ENCODE assay signal across 31 cellular contexts in genomic region chr6:16284472-16284871, GRCh38. TPM values are rescaled to one million over a fixed set of nuclear protein-coding genes. Genes with fewer than 3 reads are reported as not detected.
"Had no signal": no experiment of that assay in that cellular context is flagged by ENCODE, and none has a peak within 500 bp of the region (broad histone marks: within the 10 kb centered on the region; RNA-seq: fewer than 3 reads in every experiment).

No MANE protein-coding gene starts in this region.

- FAIRE-seq: islet of Langerhans, kidney, small intestine had no signal

- H3K27ac ChIP-seq: left lung, lower lobe of right lung, neutrophil, parathyroid adenoma, right atrium auricular region, tibial nerve, uterus had no signal

- H3K9ac ChIP-seq: parathyroid adenoma had no signal

- H3K9me3 Mint-ChIP-seq: immature natural killer cell; naive thymus-derived CD4-positive, alpha-beta T cell; natural killer cell treated with Interleukin-12 subunit alpha and Interleukin-12 subunit beta and Interleukin-15 and Interleukin-18, amount 100 ng/mL, for 72 hours; stimulated activated memory B cell treated with anti-CD40 and anti-IgM and Interleukin-4, amounts not matched to agents 10 μg/mL and 1 μg/mL and 100 μg/mL, for 72 hours; stimulated activated naive CD8-positive, alpha-beta T cell treated with anti-CD3 and anti-CD28 coated beads, Interleukin-15, amount 100 ng/mL, for 72 hours; type B pancreatic cell had no signal

- H3K36me3 ChIP-seq: left lung, neutrophil, uterus had no signal

- H3K4me1 ChIP-seq: left lung, lower lobe of right lung, parathyroid adenoma, tibial nerve, uterus had no signal

- H3K36me3 Mint-ChIP-seq: naive thymus-derived CD4-positive, alpha-beta T cell; natural killer cell treated with Interleukin-12 subunit alpha and Interleukin-12 subunit beta and Interleukin-15 and Interleukin-18, amount 100 ng/mL, for 72 hours; stimulated activated memory B cell treated with anti-CD40 and anti-IgM and Interleukin-4, amounts not matched to agents 10 μg/mL and 1 μg/mL and 100 μg/mL, for 72 hours; type B pancreatic cell had no signal

- H3K4me3 Mint-ChIP-seq: naive thymus-derived CD4-positive, alpha-beta T cell; natural killer cell treated with Interleukin-12 subunit alpha and Interleukin-12 subunit beta and Interleukin-15 and Interleukin-18, amount 100 ng/mL, for 72 hours; stimulated activated memory B cell treated with anti-CD40 and anti-IgM and Interleukin-4, amounts not matched to agents 10 μg/mL and 1 μg/mL and 100 μg/mL, for 72 hours; stimulated activated naive CD8-positive, alpha-beta T cell treated with anti-CD3 and anti-CD28 coated beads, Interleukin-15, amount 100 ng/mL, for 72 hours; type B pancreatic cell had no signal

- H3K27ac Mint-ChIP-seq: naive thymus-derived CD4-positive, alpha-beta T cell; natural killer cell treated with Interleukin-12 subunit alpha and Interleukin-12 subunit beta and Interleukin-15 and Interleukin-18, amount 100 ng/mL, for 72 hours; stimulated activated memory B cell treated with anti-CD40 and anti-IgM and Interleukin-4, amounts not matched to agents 10 μg/mL and 1 μg/mL and 100 μg/mL, for 72 hours; type B pancreatic cell had no signal

- DNase-seq: hypothalamus; immature natural killer cell; kidney; left colon; left lung; lower lobe of right lung; mammary epithelial cell; mesendoderm; midbrain; mucosa of descending colon; naive thymus-derived CD4-positive, alpha-beta T cell; occipital lobe; small intestine; stimulated activated CD4-positive, alpha-beta T cell treated with anti-CD3 and anti-CD28 coated beads, Interleukin-1b, Interleukin-23, amount 100 ng/mL, for 48 hours; stimulated activated CD4-positive, alpha-beta T cell treated with anti-CD3 and anti-CD28 coated beads, Interleukin-2, amount 100 ng/mL, for 48 hours; stimulated activated CD4-positive, alpha-beta T cell treated with anti-CD3 and anti-CD28 coated beads, Interleukin-4, amount 100 ng/mL, for 4 hours; stimulated activated CD8-positive, alpha-beta memory T cell treated with anti-CD3 and anti-CD28 coated beads, Interleukin-4, amount 100 ng/mL, for 48 hours; stimulated activated naive CD4-positive, alpha-beta T cell treated with Interleukin-2 at 50 U/mL for 16 hours; stimulated activated naive CD8-positive, alpha-beta T cell treated with anti-CD3 and anti-CD28 coated beads, Interleukin-15, amount 100 ng/mL, for 72 hours; substantia nigra; uterus had no signal

- H3K27me3 ChIP-seq: left lung, neutrophil, right atrium auricular region, tibial nerve, uterus had no signal

- H3K4me3 ChIP-seq: left lung, lower lobe of right lung, mucosa of descending colon, right atrium auricular region, tibial nerve, uterus had no signal

- H2AFZ ChIP-seq: parathyroid adenoma had no signal

- H3K4me1 Mint-ChIP-seq: naive thymus-derived CD4-positive, alpha-beta T cell; stimulated activated memory B cell treated with anti-CD40 and anti-IgM and Interleukin-4, amounts not matched to agents 10 μg/mL and 1 μg/mL and 100 μg/mL, for 72 hours; stimulated activated naive CD8-positive, alpha-beta T cell treated with anti-CD3 and anti-CD28 coated beads, Interleukin-15, amount 100 ng/mL, for 72 hours had no signal

- ATAC-seq: left colon; left lung; lower lobe of right lung; mucosa of descending colon; naive thymus-derived CD4-positive, alpha-beta T cell; sciatic nerve; stimulated activated memory B cell treated with anti-CD40 and anti-IgM and Interleukin-4, amounts not matched to agents 10 μg/mL and 1 μg/mL and 100 μg/mL, for 72 hours; stimulated activated naive CD8-positive, alpha-beta T cell treated with anti-CD3 and anti-CD28 coated beads, Interleukin-15, amount 100 ng/mL, for 72 hours had no signal

- H3K9me3 ChIP-seq: left lung, lower lobe of right lung, mucosa of descending colon, neutrophil, right atrium auricular region, tibial nerve, uterus had no signal

- H3K79me2 ChIP-seq: parathyroid adenoma had no signal

RNA-seq across cellular contexts. Expression of gene GMPR, which starts 46.1 kb away (rescaled TPM):
- polyA plus RNA-seq: neural cell had no signal
